In genomic region chr5:76204713-76205112, GRCh38 we compare ENCODE assay signal across 18 cellular contexts.
DNase-seq lines count a peak whose midpoint lies in the region; ATAC-seq and TF ChIP-seq lines count a peak whose summit lies in the region.
"Had no signal": no experiment of that assay in that cellular context is flagged by ENCODE, and none has a peak within 500 bp of the region (broad histone marks: within the 10 kb centered on the region; RNA-seq: fewer than 3 reads in every experiment).

No MANE protein-coding gene starts in this region.

- H3K4me3 ChIP-seq in endodermal cell (ENCODE audit: low read length) (no peak overlapping the region), lung (no peak overlapping the region), BE2C (ENCODE audit: low read depth, low read length) (no peak overlapping the region), osteoblast (ENCODE audit: insufficient read depth, low read length) (no peak overlapping the region)

- H2AFZ ChIP-seq in osteoblast (ENCODE audit: low read length) = no peak overlapping the region

- no peaks in the 10 kb centered on the region for H4K20me1 ChIP-seq in osteoblast (ENCODE audit: insufficient read depth, low read length)

- POLR2A ChIA-PET in WTC11 (lab: Charles Lee) = no interaction called here

- H3K4me1 ChIP-seq in endodermal cell (ENCODE audit: control insufficient read depth, insufficient read depth, low read length) (no peaks in the 10 kb centered on the region), lung (ENCODE audit: control insufficient read depth in 2 of 2, insufficient read depth in 2 of 2, low read length in 2 of 2) (peaks cover 0 to 2% of the 10 kb centered on the region in 2 donors), BE2C (no peaks in the 10 kb centered on the region), osteoblast (ENCODE audit: insufficient read depth, low read length) (no peaks in the 10 kb centered on the region)

- H3K4me2 ChIP-seq in osteoblast (ENCODE audit: insufficient read depth, low read length) = no peak overlapping the region

- H3K36me3 ChIP-seq in endodermal cell (ENCODE audit: control insufficient read depth, insufficient read depth, low read length) (no peaks in the 10 kb centered on the region), lung (ENCODE audit: control insufficient read depth in 2 of 2, insufficient read depth in 2 of 2, low read length in 2 of 2) (no peaks in the 10 kb centered on the region), BE2C (no peaks in the 10 kb centered on the region), osteoblast (ENCODE audit: insufficient read depth, low read length) (no peaks in the 10 kb centered on the region)

- H3K27me3 Mint-ChIP-seq in endodermal cell (ENCODE audit: insufficient read depth) = no peaks in the 10 kb centered on the region
- H3K27me3 Mint-ChIP-seq in WTC11 (ENCODE audit: low read depth) = no peaks in the 10 kb centered on the region

- WGBS in endodermal cell (ENCODE audit: insufficient coverage in 1 of 2, insufficient read length in 1 of 2), 2 experiments = 47 to 57% methylated on average over 2 to 3 of the region's 3 CpGs
- 34 to 38% methylated on average over 3 of the region's 3 CpGs for WGBS in lung, 2 donors

- H3K9me3 Mint-ChIP-seq in endodermal cell (peaks cover 3% of the 10 kb centered on the region), WTC11 (peaks cover 3% of the 10 kb centered on the region)
- H3K9me3 Mint-ChIP-seq: CD4-positive, alpha-beta T cell had no signal

- H3K27ac ChIP-seq in endodermal cell (ENCODE audit: low read depth, low read length) (no peak overlapping the region), lung (ENCODE audit: low read depth in 1 of 2, low read length in 1 of 2) (no peak overlapping the region), osteoblast (ENCODE audit: low read depth, low read length) (no peak overlapping the region)

- ATAC-seq in lung (ENCODE audit: insufficient read depth, low FRiP score) (no peak), GM18861 (IDR thresholded peaks at IDR 0.05; ENCODE audit: unreplicated experiment) (no peak), WTC11 (no peak)

- H3K27me3 ChIP-seq in endodermal cell (ENCODE audit: control insufficient read depth, insufficient read depth, low read length, poor library complexity, severe bottlenecking) (no peaks in the 10 kb centered on the region), lung (ENCODE audit: control insufficient read depth, insufficient read depth) (no peaks in the 10 kb centered on the region), BE2C (no peaks in the 10 kb centered on the region), osteoblast (ENCODE audit: insufficient read depth, low read length) (no peaks in the 10 kb centered on the region)

- CTCF ChIA-PET in WTC11 (lab: Charles Lee) = interaction anchor here (1.0 to 3.3 kb wide), 2 partner anchors 30 to 130 kb away, joined by 3 to 13 read pairs; no protein-coding TSS in a partner anchor

- H3K4me1 Mint-ChIP-seq in endodermal cell (peaks cover 7% of the 10 kb centered on the region), WTC11 (peaks cover 11% of the 10 kb centered on the region)

- H3K36me3 Mint-ChIP-seq in endodermal cell (ENCODE audit: low read depth) (no peaks in the 10 kb centered on the region), WTC11 (peaks cover 2% of the 10 kb centered on the region)

- TF ChIP-seq CTCF in endodermal cell (conservative IDR thresholded peaks at IDR 0.05) (no peak), lung (IDR thresholded peaks at IDR 0.05; ENCODE audit: control extremely low read depth, extremely low read depth) (no peak), BE2C (IDR thresholded peaks at IDR 0.05; ENCODE audit: low read depth, low read length) (no peak), osteoblast (IDR thresholded peaks at IDR 0.05; ENCODE audit: extremely low read depth, low read depth, low read length) (no peak), WTC11 (IDR thresholded peaks at IDR 0.05) (no peak)

- peaks cover 2% of the 10 kb centered on the region for H3K9me3 ChIP-seq in endodermal cell (ENCODE audit: control insufficient read depth, low read length)
- H3K9me3 ChIP-seq in lung (ENCODE audit: control insufficient read depth in 2 of 2, insufficient read depth in 1 of 2, low read length in 1 of 2) = peaks cover 0 to 3% of the 10 kb centered on the region in 2 donors
- H3K9me3 ChIP-seq in BE2C = no peaks in the 10 kb centered on the region
- no peaks in the 10 kb centered on the region for H3K9me3 ChIP-seq in osteoblast (ENCODE audit: low read depth, low read length)

- no peaks in the 10 kb centered on the region for H3K79me2 ChIP-seq in osteoblast (ENCODE audit: insufficient read depth, low read length)

- DNase-seq in SIG-M5 treated with dmso at 0.1 percent for 504 hours (lab: John Stamatoyannopoulos, UW; ENCODE audit: unreplicated experiment) (peak; percentile 50), SIG-M5 (lab: John Stamatoyannopoulos, UW) (no peak), endodermal cell (peak; percentile 86), lung (ENCODE audit: low spot score) (peak; percentile 44), BE2C (no peak), osteoblast (ENCODE audit: insufficient read length, low spot score, missing footprints) (no peak), WTC11 (ENCODE audit: low spot score) (no peak)
- DNase-seq: activated CD4-positive, alpha-beta T cell treated with anti-CD3 and anti-CD28 coated beads for 48 hours; activated CD8-positive, alpha-beta memory T cell treated with anti-CD3 and anti-CD28 coated beads, Interleukin-2, amount 50 U/mL, for 48 hours; anterior cingulate cortex; CD4-positive, alpha-beta T cell; cortex of kidney; NCI-H1436 treated with DMSO at 0.1 percent for 48 hours; NCI-H345; stimulated activated CD4-positive, alpha-beta T cell treated with anti-CD3 and anti-CD28 coated beads, Interleukin-4, amount 100 ng/mL, for 1 hour; stimulated activated CD8-positive, alpha-beta memory T cell treated with anti-CD3 and anti-CD28 coated beads, Interleukin-4, amount 100 ng/mL, for 48 hours; T-helper 9 cell had no signal

- H3K4me3 Mint-ChIP-seq in endodermal cell (no peak overlapping the region), WTC11 (no peak overlapping the region)
- H3K4me3 Mint-ChIP-seq: CD4-positive, alpha-beta T cell had no signal

- H3K27ac Mint-ChIP-seq in endodermal cell = no peak overlapping the region
- H3K27ac Mint-ChIP-seq in WTC11 = no peak overlapping the region
- H3K27ac Mint-ChIP-seq: CD4-positive, alpha-beta T cell had no signal

- H3K9ac ChIP-seq in endodermal cell (ENCODE audit: extremely low read depth, low read length, poor library complexity, severe bottlenecking) = no peak overlapping the region

TF ChIP-seq in WTC11, 78 proteins besides CTCF, POLR2A, EP300 and RAD21 (continues in another document):
- TF ChIP-seq MAX (CRISPR knock-in tag; IDR thresholded peaks at IDR 0.05) (no peak), SMAD4 (CRISPR knock-in tag; IDR thresholded peaks at IDR 0.05) (no peak), SOX15 (CRISPR knock-in tag; IDR thresholded peaks at IDR 0.05) (no peak), FOXK1 (CRISPR knock-in tag; IDR thresholded peaks at IDR 0.05) (no peak), ESRRA (CRISPR knock-in tag; IDR thresholded peaks at IDR 0.05; ENCODE audit: borderline replicate concordance) (no peak), ATF2 (CRISPR knock-in tag; IDR thresholded peaks at IDR 0.05; ENCODE audit: borderline replicate concordance, low read depth) (no peak), ZNF281 (CRISPR knock-in tag; IDR thresholded peaks at IDR 0.05) (no peak), ZNF671 (CRISPR knock-in tag; IDR thresholded peaks at IDR 0.05) (no peak), ETV6 (CRISPR knock-in tag; IDR thresholded peaks at IDR 0.05) (no peak), HMGA2 (CRISPR knock-in tag; IDR thresholded peaks at IDR 0.05) (no peak)

Comparison
In these comparisons a context has a peak if more than half of its experiments do, and no peak if none do; other contexts are left out.
1. DNase-seq: peak in SIG-M5 treated with dmso at 0.1 percent for 504 hours (single experiment), endodermal cell (single experiment) and lung (single experiment); none in SIG-M5 (single experiment), BE2C (single experiment), osteoblast (single experiment) and WTC11 (single experiment).